8 cellular contexts compared by ENCODE assay signal in the genomic region with DNA sequence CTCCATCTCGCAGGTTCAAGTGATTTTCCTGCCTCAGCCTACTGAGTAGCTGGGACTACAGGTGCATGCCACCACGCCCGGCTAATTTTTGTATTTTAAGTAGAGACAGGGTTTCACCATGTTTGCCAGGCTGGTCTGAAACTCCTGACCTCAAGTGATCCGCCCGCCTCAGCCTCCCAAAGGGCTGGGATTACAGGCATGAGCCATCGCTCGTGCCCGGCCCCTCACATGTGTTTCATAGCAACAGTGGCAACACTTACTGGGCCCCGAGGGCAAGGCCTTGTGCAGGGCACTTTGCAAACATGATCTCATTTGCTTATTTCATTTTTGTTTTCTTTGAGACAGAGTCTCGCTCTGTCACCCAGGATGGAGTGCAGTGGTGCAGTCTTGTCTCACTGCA.
DNase-seq lines count a peak whose midpoint lies in the region; TF ChIP-seq lines count a peak whose summit lies in the region.
"Not testable (repeated sequence)": the region's sequence is repeated elsewhere in the genome, so short reads cannot be mapped to it uniquely, and the experiment has no call there.

No MANE protein-coding gene starts in this region.

- POLR2A ChIA-PET in HEK293 (lab: Yijun Ruan, JAX); activated CD4-positive, alpha-beta T cell treated with anti-CD3 and anti-CD28 coated beads, Interleukin-2, amount 10 ng/mL, durations not matched to agents 7 days and 5 days (lab: Charles Lee): not testable (repeated sequence)

- H3K9me3 ChIP-seq in HEK293 (ENCODE audit: control insufficient read depth, insufficient read depth, low read depth, low read length): not testable (repeated sequence)

- not testable (repeated sequence) for TF ChIP-seq CTCF in HEK293 (tag by site-specific recombination; IDR thresholded peaks at IDR 0.05); brain (conservative IDR thresholded peaks at IDR 0.05)

- CTCF ChIA-PET in HEK293 (lab: Yijun Ruan, JAX): not testable (repeated sequence)
- CTCF ChIA-PET in activated CD4-positive, alpha-beta T cell treated with anti-CD3 and anti-CD28 coated beads, Interleukin-2, amount 10 ng/mL, durations not matched to agents 7 days and 5 days (lab: Charles Lee): interaction anchor here (0.6 kb wide), 1 partner anchor 698 kb away, joined by 3 read pairs; no protein-coding TSS in a partner anchor

- H3K36me3 Mint-ChIP-seq in activated CD4-positive, alpha-beta T cell treated with anti-CD3 and anti-CD28 coated beads, Interleukin-2, amount 10 ng/mL, durations not matched to agents 7 days and 5 days (ENCODE audit: low read depth); brain: not testable (repeated sequence)

- not testable (repeated sequence) for H3K4me3 Mint-ChIP-seq in activated CD4-positive, alpha-beta T cell treated with anti-CD3 and anti-CD28 coated beads, Interleukin-2, amount 10 ng/mL, durations not matched to agents 7 days and 5 days; brain

- not testable (repeated sequence) for H3K27ac Mint-ChIP-seq in activated CD4-positive, alpha-beta T cell treated with anti-CD3 and anti-CD28 coated beads, Interleukin-2, amount 10 ng/mL, durations not matched to agents 7 days and 5 days
- peak overlapping the region in 3 of 5 experiments; percentile 34 to 95 (median 80) for H3K27ac Mint-ChIP-seq in brain

- not testable (repeated sequence) for H3K4me1 Mint-ChIP-seq in activated CD4-positive, alpha-beta T cell treated with anti-CD3 and anti-CD28 coated beads, Interleukin-2, amount 10 ng/mL, durations not matched to agents 7 days and 5 days
- peaks cover 54% of the 10 kb centered on the region for H3K4me1 Mint-ChIP-seq in brain

- H3K27ac ChIP-seq in HEK293 (ENCODE audit: extremely low read depth, low read depth, low read length): not testable (repeated sequence)

- H3K4me1 ChIP-seq in HEK293 (ENCODE audit: control insufficient read depth, insufficient read depth, low read length): not testable (repeated sequence)

- intact Hi-C loops in posterior vena cava (cut with DNase I): not testable (repeated sequence)

- not testable (repeated sequence) for H3K9me3 Mint-ChIP-seq in activated CD4-positive, alpha-beta T cell treated with anti-CD3 and anti-CD28 coated beads, Interleukin-2, amount 10 ng/mL, durations not matched to agents 7 days and 5 days
- H3K9me3 Mint-ChIP-seq in brain: peaks cover 9 to 25% (median 12%) of the 10 kb centered on the region in 5 experiments

- H3K27me3 Mint-ChIP-seq in activated CD4-positive, alpha-beta T cell treated with anti-CD3 and anti-CD28 coated beads, Interleukin-2, amount 10 ng/mL, durations not matched to agents 7 days and 5 days: not testable (repeated sequence)
- H3K27me3 Mint-ChIP-seq in brain: peaks cover 10% of the 10 kb centered on the region

- DNase-seq in DMS79 (lab: John Stamatoyannopoulos, UW) (peak; percentile 41), NCI-H526 (lab: John Stamatoyannopoulos, UW) (peak; percentile 19 to 66), RPMI7951 (ENCODE audit: low read depth) (peak; percentile 10), mesenteric fat pad (ENCODE audit: low spot score) (peak; percentile 74), posterior vena cava (ENCODE audit: low spot score) (peak; percentile 37)
- peak; percentile 4 for DNase-seq in activated CD4-positive, alpha-beta T cell treated with anti-CD3 and anti-CD28 coated beads, Interleukin-2, amount 10 ng/mL, durations not matched to agents 7 days and 5 days

- H3K4me3 ChIP-seq in HEK293 (ENCODE audit: low read depth, low read length): not testable (repeated sequence)

- not testable (repeated sequence) for H3K36me3 ChIP-seq in HEK293 (ENCODE audit: control insufficient read depth in 2 of 2, insufficient read depth in 1 of 2, low read length in 2 of 2)

TF ChIP-seq in HEK293, 187 proteins besides CTCF, POLR2A, EP300 and RAD21:
- TF ChIP-seq KLF1 (tag by site-specific recombination; IDR thresholded peaks at IDR 0.05) (0 out of 2 replicates have a peak, but pooled peaks have one; percentile 25), ZBTB20 (tag by site-specific recombination; IDR thresholded peaks at IDR 0.05) (peak; percentile 84), ZBTB8A (tag by site-specific recombination; IDR thresholded peaks at IDR 0.05) (peak; percentile 64)
- TF ChIP-seq, protein P1, sequence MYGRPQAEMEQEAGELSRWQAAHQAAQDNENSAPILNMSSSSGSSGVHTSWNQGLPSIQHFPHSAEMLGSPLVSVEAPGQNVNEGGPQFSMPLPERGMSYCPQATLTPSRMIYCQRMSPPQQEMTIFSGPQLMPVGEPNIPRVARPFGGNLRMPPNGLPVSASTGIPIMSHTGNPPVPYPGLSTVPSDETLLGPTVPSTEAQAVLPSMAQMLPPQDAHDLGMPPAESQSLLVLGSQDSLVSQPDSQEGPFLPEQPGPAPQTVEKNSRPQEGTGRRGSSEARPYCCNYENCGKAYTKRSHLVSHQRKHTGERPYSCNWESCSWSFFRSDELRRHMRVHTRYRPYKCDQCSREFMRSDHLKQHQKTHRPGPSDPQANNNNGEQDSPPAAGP (tag by site-specific recombination; IDR thresholded peaks at IDR 0.05): 0 out of 2 replicates have a peak, but pooled peaks have one; percentile 30

Comparison
In these comparisons a context has a peak if more than half of its experiments do, and no peak if none do; other contexts are left out.
1. DNase-seq: peak in every context shown above with its lines; median percentile 74 in mesenteric fat pad; 42 in NCI-H526; 41 in DMS79; 37 in posterior vena cava; 10 in RPMI7951; 4 in activated CD4-positive, alpha-beta T cell treated with anti-CD3 and anti-CD28 coated beads, Interleukin-2, amount 10 ng/mL, durations not matched to agents 7 days and 5 days.